Comparison of ENCODE assay signal across 1 cellular context in the genomic region with DNA sequence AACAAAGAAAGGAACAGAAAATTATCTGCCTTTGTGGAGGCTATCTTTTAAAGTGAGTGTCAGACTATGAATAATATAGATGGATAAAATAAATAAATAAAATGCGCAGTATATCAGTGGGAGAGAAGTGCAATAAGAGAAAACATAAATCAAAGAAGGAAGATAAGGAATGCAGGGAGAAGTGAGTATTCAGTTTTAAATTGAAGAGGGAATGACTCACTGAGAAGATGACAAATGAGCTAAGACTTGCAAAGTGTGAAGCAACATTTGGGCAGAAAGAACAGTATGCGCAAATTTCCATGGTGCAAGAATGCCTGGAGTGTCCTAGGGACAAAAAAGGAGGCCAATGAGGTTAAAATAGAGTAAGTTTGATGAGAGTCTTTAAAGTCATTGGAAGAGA.
TF ChIP-seq lines count a peak whose summit lies in the region.

No MANE protein-coding gene starts in this region.

TF ChIP-seq in H1, 55 proteins besides CTCF, POLR2A, EP300 and RAD21:
- TF ChIP-seq RBBP5 (IDR thresholded peaks at IDR 0.05; ENCODE audit: borderline replicate concordance, low read depth, low read length), result no peak
- peak; percentile 86 for TF ChIP-seq CEBPB (IDR thresholded peaks at IDR 0.05; ENCODE audit: low read depth, low read length)
- TF ChIP-seq JUND (IDR thresholded peaks at IDR 0.05; ENCODE audit: low read length), result 0 out of 2 replicates have a peak, but pooled peaks have one; percentile 39
TF ChIP-seq in H1: peak in this region for 2.
